Comparison of ENCODE assay signal across 1 cellular context in the genomic region with DNA sequence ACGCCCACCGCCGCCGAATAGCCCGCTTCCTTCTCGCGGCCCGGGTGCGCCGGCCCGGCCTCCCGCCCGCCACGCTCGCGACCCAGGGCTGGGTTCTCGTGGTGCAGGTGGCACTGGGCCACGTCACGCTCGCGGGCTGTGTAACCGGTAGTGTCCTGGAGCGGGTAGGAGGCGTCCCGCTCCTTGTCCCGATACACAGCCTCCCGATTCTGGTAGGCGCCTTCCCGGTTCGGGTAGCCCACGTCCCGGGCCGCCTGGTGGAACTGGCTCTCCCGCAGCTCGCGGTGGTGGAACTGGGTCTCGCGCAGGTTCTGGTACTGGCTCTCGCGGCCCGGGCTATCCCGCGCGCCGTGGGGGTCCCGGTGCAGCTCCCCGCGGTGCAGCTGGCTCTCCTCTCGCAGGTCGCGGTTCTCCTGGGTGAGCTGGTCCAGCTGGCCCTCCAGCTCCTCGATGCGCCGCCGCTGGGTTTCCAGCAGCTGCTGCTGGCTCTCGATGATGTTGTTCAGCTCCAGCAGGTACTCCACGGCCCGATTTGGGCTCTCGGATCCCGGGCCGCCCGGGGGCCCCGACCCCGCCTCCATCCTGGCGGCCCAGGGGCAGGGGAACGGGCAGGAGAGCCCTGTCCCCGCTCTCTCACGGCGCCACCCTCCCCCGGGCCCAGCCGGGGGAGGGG.
TF ChIP-seq lines count a peak whose summit lies in the region.

No MANE protein-coding gene starts in this region.

TF ChIP-seq in GM23338, 12 proteins besides CTCF, POLR2A, EP300 and RAD21 (continued from another document):
- TF ChIP-seq, protein P1, sequence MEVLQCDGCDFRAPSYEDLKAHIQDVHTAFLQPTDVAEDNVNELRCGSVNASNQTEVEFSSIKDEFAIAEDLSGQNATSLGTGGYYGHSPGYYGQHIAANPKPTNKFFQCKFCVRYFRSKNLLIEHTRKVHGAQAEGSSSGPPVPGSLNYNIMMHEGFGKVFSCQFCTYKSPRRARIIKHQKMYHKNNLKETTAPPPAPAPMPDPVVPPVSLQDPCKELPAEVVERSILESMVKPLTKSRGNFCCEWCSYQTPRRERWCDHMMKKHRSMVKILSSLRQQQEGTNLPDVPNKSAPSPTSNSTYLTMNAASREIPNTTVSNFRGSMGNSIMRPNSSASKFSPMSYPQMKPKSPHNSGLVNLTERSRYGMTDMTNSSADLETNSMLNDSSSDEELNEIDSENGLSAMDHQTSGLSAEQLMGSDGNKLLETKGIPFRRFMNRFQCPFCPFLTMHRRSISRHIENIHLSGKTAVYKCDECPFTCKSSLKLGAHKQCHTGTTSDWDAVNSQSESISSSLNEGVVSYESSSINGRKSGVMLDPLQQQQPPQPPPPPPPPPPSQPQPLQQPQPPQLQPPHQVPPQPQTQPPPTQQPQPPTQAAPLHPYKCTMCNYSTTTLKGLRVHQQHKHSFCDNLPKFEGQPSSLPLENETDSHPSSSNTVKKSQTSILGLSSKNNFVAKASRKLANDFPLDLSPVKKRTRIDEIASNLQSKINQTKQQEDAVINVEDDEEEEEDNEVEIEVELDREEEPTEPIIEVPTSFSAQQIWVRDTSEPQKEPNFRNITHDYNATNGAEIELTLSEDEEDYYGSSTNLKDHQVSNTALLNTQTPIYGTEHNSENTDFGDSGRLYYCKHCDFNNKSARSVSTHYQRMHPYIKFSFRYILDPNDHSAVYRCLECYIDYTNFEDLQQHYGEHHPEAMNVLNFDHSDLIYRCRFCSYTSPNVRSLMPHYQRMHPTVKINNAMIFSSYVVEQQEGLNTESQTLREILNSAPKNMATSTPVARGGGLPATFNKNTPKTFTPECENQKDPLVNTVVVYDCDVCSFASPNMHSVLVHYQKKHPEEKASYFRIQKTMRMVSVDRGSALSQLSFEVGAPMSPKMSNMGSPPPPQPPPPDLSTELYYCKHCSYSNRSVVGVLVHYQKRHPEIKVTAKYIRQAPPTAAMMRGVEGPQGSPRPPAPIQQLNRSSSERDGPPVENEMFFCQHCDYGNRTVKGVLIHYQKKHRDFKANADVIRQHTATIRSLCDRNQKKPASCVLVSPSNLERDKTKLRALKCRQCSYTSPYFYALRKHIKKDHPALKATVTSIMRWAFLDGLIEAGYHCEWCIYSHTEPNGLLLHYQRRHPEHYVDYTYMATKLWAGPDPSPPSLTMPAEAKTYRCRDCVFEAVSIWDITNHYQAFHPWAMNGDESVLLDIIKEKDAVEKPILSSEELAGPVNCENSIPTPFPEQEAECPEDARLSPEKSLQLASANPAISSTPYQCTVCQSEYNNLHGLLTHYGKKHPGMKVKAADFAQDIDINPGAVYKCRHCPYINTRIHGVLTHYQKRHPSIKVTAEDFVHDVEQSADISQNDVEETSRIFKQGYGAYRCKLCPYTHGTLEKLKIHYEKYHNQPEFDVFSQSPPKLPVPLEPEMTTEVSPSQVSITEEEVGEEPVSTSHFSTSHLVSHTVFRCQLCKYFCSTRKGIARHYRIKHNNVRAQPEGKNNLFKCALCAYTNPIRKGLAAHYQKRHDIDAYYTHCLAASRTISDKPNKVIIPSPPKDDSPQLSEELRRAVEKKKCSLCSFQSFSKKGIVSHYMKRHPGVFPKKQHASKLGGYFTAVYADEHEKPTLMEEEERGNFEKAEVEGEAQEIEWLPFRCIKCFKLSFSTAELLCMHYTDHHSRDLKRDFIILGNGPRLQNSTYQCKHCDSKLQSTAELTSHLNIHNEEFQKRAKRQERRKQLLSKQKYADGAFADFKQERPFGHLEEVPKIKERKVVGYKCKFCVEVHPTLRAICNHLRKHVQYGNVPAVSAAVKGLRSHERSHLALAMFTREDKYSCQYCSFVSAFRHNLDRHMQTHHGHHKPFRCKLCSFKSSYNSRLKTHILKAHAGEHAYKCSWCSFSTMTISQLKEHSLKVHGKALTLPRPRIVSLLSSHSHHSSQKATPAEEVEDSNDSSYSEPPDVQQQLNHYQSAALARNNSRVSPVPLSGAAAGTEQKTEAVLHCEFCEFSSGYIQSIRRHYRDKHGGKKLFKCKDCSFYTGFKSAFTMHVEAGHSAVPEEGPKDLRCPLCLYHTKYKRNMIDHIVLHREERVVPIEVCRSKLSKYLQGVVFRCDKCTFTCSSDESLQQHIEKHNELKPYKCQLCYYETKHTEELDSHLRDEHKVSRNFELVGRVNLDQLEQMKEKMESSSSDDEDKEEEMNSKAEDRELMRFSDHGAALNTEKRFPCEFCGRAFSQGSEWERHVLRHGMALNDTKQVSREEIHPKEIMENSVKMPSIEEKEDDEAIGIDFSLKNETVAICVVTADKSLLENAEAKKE (CRISPR knock-in tag; IDR thresholded peaks at IDR 0.05): no peak
